ENCODE assay signal across 23 cellular contexts in the genomic region with DNA sequence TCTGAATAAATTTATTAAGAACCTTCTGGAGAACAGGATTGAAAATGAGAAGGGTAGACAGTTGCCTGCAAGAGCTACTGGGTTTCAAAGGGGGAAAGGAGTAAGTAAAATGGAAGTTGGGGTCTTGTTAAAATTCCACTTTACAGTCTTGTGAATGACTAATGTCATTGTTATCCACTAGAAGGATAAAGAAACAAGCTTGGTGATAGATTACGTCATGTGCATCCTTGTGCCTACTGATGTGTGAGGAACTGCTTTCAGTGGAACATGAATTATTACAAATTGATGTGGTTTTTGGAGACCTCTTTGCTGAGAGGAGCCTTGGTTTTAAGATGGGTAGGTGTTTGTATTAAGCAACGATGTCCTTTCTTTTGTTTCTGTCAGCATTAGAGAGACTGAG.
DNase-seq lines count a peak whose midpoint lies in the region; ATAC-seq lines count a peak whose summit lies in the region.
"Had no signal": no experiment of that assay in that cellular context is flagged by ENCODE, and none has a peak within 500 bp of the region (broad histone marks: within the 10 kb centered on the region; RNA-seq: fewer than 3 reads in every experiment).

No MANE protein-coding gene starts in this region.

- H3K4me3 ChIP-seq in mesendoderm (ENCODE audit: low read length), result no peak overlapping the region
- H3K4me3 ChIP-seq: sigmoid colon had no signal

- no peaks in the 10 kb centered on the region for H3K79me1 ChIP-seq in mesendoderm (ENCODE audit: low read length)

- no peaks in the 10 kb centered on the region for H3K36me3 ChIP-seq in mesendoderm (ENCODE audit: control insufficient read depth, insufficient read depth, low read length)
- H3K36me3 ChIP-seq: sigmoid colon had no signal

- WGBS in mesendoderm (ENCODE audit: extremely low coverage, insufficient coverage, low lambda C conversion rate), result no CpG with 5 or more reads among the region's 2 CpGs

- H3K4me2 ChIP-seq in mesendoderm (ENCODE audit: low read length), result no peak overlapping the region

- no peak overlapping the region for H3K23ac ChIP-seq in mesendoderm (ENCODE audit: low read length)

- H2AK5ac ChIP-seq in mesendoderm (ENCODE audit: low read length), result no peak overlapping the region

- ATAC-seq in stimulated activated naive CD8-positive, alpha-beta T cell treated with anti-CD3 and anti-CD28 coated beads, Interleukin-15, Interleukin-2, amounts not matched to agents 100 U/mL and 50 U/mL, for 24 hours, result no peak
- ATAC-seq: left lobe of liver; stimulated activated naive CD8-positive, alpha-beta T cell treated with anti-CD3 and anti-CD28 coated beads, Interleukin-15, amount 100 ng/mL, for 72 hours had no signal

- no peaks in the 10 kb centered on the region for H3K79me2 ChIP-seq in mesendoderm (ENCODE audit: control insufficient read depth, insufficient read depth, low read length)

- H3K4me1 ChIP-seq in mesendoderm (ENCODE audit: control insufficient read depth, low read depth, low read length), result no peaks in the 10 kb centered on the region

- H3K18ac ChIP-seq in mesendoderm (ENCODE audit: low read length), result no peak overlapping the region

- H4K5ac ChIP-seq in mesendoderm (ENCODE audit: low read length), result no peak overlapping the region

- H2BK120ac ChIP-seq in mesendoderm (ENCODE audit: low read depth, low read length), result no peak overlapping the region

- H3K56ac ChIP-seq in mesendoderm (ENCODE audit: low read length), result no peak overlapping the region

- DNase-seq in Daoy (ENCODE audit: low read depth) (peak; percentile 75), LoVo (ENCODE audit: low spot score) (peak; percentile 37), astrocyte of the hippocampus (ENCODE audit: low read depth, low spot score) (peak; percentile 77), mesendoderm (peak; percentile 42), NCI-H1436 (lab: John Stamatoyannopoulos, UW) (no peak), cerebellar nuclear complex (lab: John Stamatoyannopoulos, UW) (no peak)
- no peak for DNase-seq in stimulated activated CD4-positive, alpha-beta T cell treated with anti-CD3 and anti-CD28 coated beads, Interleukin-15, amount 100 ng/mL, for 24 hours
- no peak for DNase-seq in stimulated activated naive CD8-positive, alpha-beta T cell treated with anti-CD3 and anti-CD28 coated beads, Interleukin-15, Interleukin-2, amounts not matched to agents 100 U/mL and 50 U/mL, for 24 hours
- DNase-seq: activated CD4-positive, alpha-beta T cell treated with anti-CD3 and anti-CD28 coated beads, Interleukin-2, amount 50 U/mL, for 48 hours; activated naive CD4-positive, alpha-beta T cell treated with anti-CD3 and anti-CD28 coated beads, Interleukin-2, amount 10 ng/mL, durations not matched to agents 7 days and 5 days; activated T-cell treated with anti-CD3 and anti-CD28 coated beads, Interleukin-2, amount 50 U/mL, for 1 hour; CD8-positive, alpha-beta memory T cell; DND-41; Kasumi-1; NCI-H446 treated with DMSO at 0.1 percent for 48 hours; occipital lobe; sigmoid colon; stimulated activated CD4-positive, alpha-beta T cell treated with anti-CD3 and anti-CD28 coated beads, Interleukin-1b, Interleukin-23, amount 100 ng/mL, for 48 hours; stimulated activated naive CD8-positive, alpha-beta T cell treated with anti-CD3 and anti-CD28 coated beads, Interleukin-15, amount 100 ng/mL, for 72 hours; T-helper 1 cell; trophoblast cell had no signal

- H3K4ac ChIP-seq in mesendoderm (ENCODE audit: low read depth, low read length), result no peak overlapping the region

- H3K27ac ChIP-seq in mesendoderm (ENCODE audit: low read depth, low read length), result no peak overlapping the region
- H3K27ac ChIP-seq: epithelial cell of prostate, sigmoid colon had no signal

- H2BK15ac ChIP-seq in mesendoderm (replicated peaks; ENCODE audit: low read depth), result no peak overlapping the region

- no peak overlapping the region for H3K9ac ChIP-seq in mesendoderm (ENCODE audit: low read length)

- H3K27me3 ChIP-seq in mesendoderm (ENCODE audit: insufficient read depth, low read length, poor library complexity), result no peaks in the 10 kb centered on the region
- H3K27me3 ChIP-seq: sigmoid colon had no signal

- no peak overlapping the region for H4K8ac ChIP-seq in mesendoderm (ENCODE audit: low read depth, low read length)

- no peak overlapping the region for H2BK5ac ChIP-seq in mesendoderm (ENCODE audit: low read length)

Comparison
In these comparisons a context has a peak if more than half of its experiments do, and no peak if none do; other contexts are left out.
1. DNase-seq: peak in Daoy (single experiment), LoVo (single experiment), astrocyte of the hippocampus (single experiment) and mesendoderm (single experiment); none in NCI-H1436 (single experiment), stimulated activated CD4-positive, alpha-beta T cell treated with anti-CD3 and anti-CD28 coated beads, Interleukin-15, amount 100 ng/mL, for 24 hours (single experiment), cerebellar nuclear complex (0 of 2) and stimulated activated naive CD8-positive, alpha-beta T cell treated with anti-CD3 and anti-CD28 coated beads, Interleukin-15, Interleukin-2, amounts not matched to agents 100 U/mL and 50 U/mL, for 24 hours (single experiment).